In the genomic region with DNA sequence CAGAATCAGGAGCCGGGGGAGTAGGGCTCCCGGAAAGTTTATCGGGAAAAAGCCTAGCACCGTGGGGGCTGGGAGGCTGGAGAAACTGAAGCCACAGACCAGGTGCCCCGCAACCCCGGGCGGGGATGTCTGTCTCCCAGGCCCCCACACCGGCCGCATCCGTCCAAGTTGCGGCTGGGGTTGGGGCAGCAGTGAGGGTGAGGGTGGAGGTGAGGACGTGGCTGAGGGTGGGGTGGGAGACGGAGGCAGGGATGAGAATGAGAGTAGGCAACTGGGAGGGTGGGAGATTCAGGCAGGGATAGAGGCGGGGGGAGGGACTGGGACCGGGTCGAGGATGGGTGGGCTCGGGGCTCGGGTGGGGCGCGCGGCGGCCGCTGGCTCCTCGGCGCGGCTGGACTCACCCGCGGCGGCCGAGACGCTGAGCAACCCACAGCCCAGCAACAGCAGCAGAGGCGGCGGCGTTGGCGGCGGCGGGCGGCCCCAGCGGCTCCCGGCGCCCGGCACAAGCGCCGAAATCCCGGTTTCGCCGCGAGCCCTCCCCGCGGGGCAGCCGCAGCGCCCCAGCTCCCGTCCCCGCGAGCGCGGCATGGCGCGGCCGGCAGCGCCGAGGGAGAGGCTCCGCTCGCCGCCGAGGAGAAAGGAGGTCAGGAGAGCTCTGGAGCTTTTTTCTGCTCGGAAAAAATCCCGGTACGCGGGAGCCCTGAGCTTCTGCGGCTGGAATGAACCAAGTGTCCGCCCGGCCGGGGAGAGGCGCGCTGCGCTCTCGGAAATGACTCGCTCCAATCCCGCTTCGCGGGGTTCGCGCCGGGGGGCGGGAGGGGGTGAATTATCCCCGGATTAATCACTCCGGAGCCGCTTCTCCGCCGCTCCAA, we compare ENCODE assay signal across 8 cellular contexts. TPM values are rescaled to one million over a fixed set of nuclear protein-coding genes. Genes with fewer than 3 reads are reported as not detected.
DNase-seq lines count a peak whose midpoint lies in the region; ATAC-seq, FAIRE-seq and TF ChIP-seq lines count a peak whose summit lies in the region.

CSMD2 (minus strand) TSS at position 721 of the 872 bp plus-strand sequence; CDS start at position 588, 133 bp downstream.

- H3K36me3 Mint-ChIP-seq in activated naive CD4-positive, alpha-beta T cell treated with anti-CD3 and anti-CD28 coated beads, Interleukin-2, amount 10 ng/mL, durations not matched to agents 7 days and 5 days, result no peaks in the 10 kb centered on the region

- H3K27ac Mint-ChIP-seq in activated naive CD4-positive, alpha-beta T cell treated with anti-CD3 and anti-CD28 coated beads, Interleukin-2, amount 10 ng/mL, durations not matched to agents 7 days and 5 days, result no peak within 1 kb of the TSS

- WGBS in GM12878 (ENCODE audit: insufficient coverage, insufficient replicate concordance, low lambda C conversion rate, missing lambda C conversion rate), result 4% methylated on average over 44 of the region's 91 CpGs

- RAD21 ChIA-PET in GM12878 (lab: Charles Lee; ENCODE audit: unreplicated experiment), result no interaction called here

- H3K4me2 ChIP-seq in MM.1S (ENCODE audit: low read depth, low read length), result peak within 1 kb of the TSS; percentile 93; the same call in 1 of the 2 replicates
- H3K4me2 ChIP-seq in GM12878 (ENCODE audit: control insufficient read depth, insufficient read depth), result no peak within 1 kb of the TSS

- SMC1A ChIA-PET in GM12878 (lab: Charles Lee; ENCODE audit: uncharacterized antibody, unreplicated experiment), result no interaction called here

- TF ChIP-seq CTCF in MM.1S (IDR thresholded peaks at IDR 0.05; ENCODE audit: low read length) (no peak), GM12878 (IDR thresholded peaks at IDR 0.05 in 2 of 3, conservative IDR thresholded peaks at IDR 0.05 in 1 of 3; ENCODE audit: control insufficient read depth in 2 of 3, extremely low read depth in 1 of 3, insufficient read depth in 1 of 3, low read depth in 3 of 3, low read length in 3 of 3) (no peak), kidney (IDR thresholded peaks at IDR 0.05; ENCODE audit: borderline replicate concordance, extremely low read depth, insufficient read depth) (no peak)

- peak within 1 kb of the TSS; percentile 58; the same call in 1 of the 2 replicates for H3K4me3 ChIP-seq in MM.1S (ENCODE audit: low read length)
- no peak within 1 kb of the TSS for H3K4me3 ChIP-seq in GM12878
- H3K4me3 ChIP-seq in kidney (ENCODE audit: low read length in 2 of 2), result peak within 1 kb of the TSS in 1 of 2 donors; percentile 54

- H3K4me3 Mint-ChIP-seq in activated naive CD4-positive, alpha-beta T cell treated with anti-CD3 and anti-CD28 coated beads, Interleukin-2, amount 10 ng/mL, durations not matched to agents 7 days and 5 days, result no peak within 1 kb of the TSS

- POLR2A ChIA-PET in GM12878 (lab: Charles Lee), result no interaction called here

- no peaks in the 10 kb centered on the region for H3F3A ChIP-seq in MM.1S (ENCODE audit: insufficient read depth, low read length)

- H3K27ac ChIP-seq in MM.1S (ENCODE audit: low read length) (no peak within 1 kb of the TSS), GM12878 (ENCODE audit: control insufficient read depth, insufficient read depth) (no peak within 1 kb of the TSS), kidney (ENCODE audit: low read depth in 2 of 2, low read length in 2 of 2) (no peak within 1 kb of the TSS)

- no peak for TF ChIP-seq EP300 in GM12878 (IDR thresholded peaks at IDR 0.05; ENCODE audit: borderline replicate concordance in 1 of 2, control insufficient read depth in 1 of 2, low read depth in 2 of 2, low read length in 2 of 2)

- peaks cover 12% of the 10 kb centered on the region for H3K4me1 Mint-ChIP-seq in activated naive CD4-positive, alpha-beta T cell treated with anti-CD3 and anti-CD28 coated beads, Interleukin-2, amount 10 ng/mL, durations not matched to agents 7 days and 5 days

- no peak for TF ChIP-seq RAD21 in GM12878 (IDR thresholded peaks at IDR 0.05; ENCODE audit: insufficient read depth, low read depth, low read length)

- CTCF ChIA-PET in GM12878 (lab: Yijun Ruan, JAX), result interaction anchor here (1.3 to 1.9 kb wide), 2 partner anchors 152 to 532 kb away, joined by 3 to 17 read pairs; no protein-coding TSS in a partner anchor
- CTCF ChIA-PET in activated naive CD4-positive, alpha-beta T cell treated with anti-CD3 and anti-CD28 coated beads, Interleukin-2, amount 10 ng/mL, durations not matched to agents 7 days and 5 days (lab: Charles Lee), result no interaction called here

- intact Hi-C loops in GM12878 (cut with micrococcal nuclease; ENCODE audit: unreplicated experiment), result no loop called here
- intact Hi-C loops in kidney (cut with DNase I), result no loop called here

- DNase-seq in AG08396 (ENCODE audit: low spot score) (peak; percentile 78), MM.1S (no peak), GM12878 (ENCODE audit: low read depth, low spot score) (no peak), kidney (peak; percentile 74), superior temporal gyrus (ENCODE audit: extremely low spot score) (peak; percentile 84)
- DNase-seq in activated naive CD4-positive, alpha-beta T cell treated with anti-CD3 and anti-CD28 coated beads, Interleukin-2, amount 10 ng/mL, durations not matched to agents 7 days and 5 days, result no peak

- no peaks in the 10 kb centered on the region for H4K20me1 ChIP-seq in MM.1S (ENCODE audit: insufficient read depth, low read length)
- H4K20me1 ChIP-seq in GM12878 (ENCODE audit: control insufficient read depth, insufficient read depth), result no peaks in the 10 kb centered on the region

- H3K4me1 ChIP-seq in MM.1S (ENCODE audit: low read length) (no peaks in the 10 kb centered on the region), GM12878 (ENCODE audit: control insufficient read depth, insufficient read depth, low read length) (no peaks in the 10 kb centered on the region), kidney (ENCODE audit: control insufficient read depth in 1 of 2, insufficient read depth in 1 of 2, low read depth in 1 of 2, low read length in 2 of 2) (peaks cover 0 to 11% of the 10 kb centered on the region in 2 donors)

- no peaks in the 10 kb centered on the region for H3K9me3 Mint-ChIP-seq in activated naive CD4-positive, alpha-beta T cell treated with anti-CD3 and anti-CD28 coated beads, Interleukin-2, amount 10 ng/mL, durations not matched to agents 7 days and 5 days

- FAIRE-seq in GM12878 (lab: Jason Lieb, UNC) (no peak), kidney (lab: Jason Lieb, UNC) (no peak)

- H3K27me3 Mint-ChIP-seq in activated naive CD4-positive, alpha-beta T cell treated with anti-CD3 and anti-CD28 coated beads, Interleukin-2, amount 10 ng/mL, durations not matched to agents 7 days and 5 days, result peaks cover 91% of the 10 kb centered on the region

- ATAC-seq in GM12878, result no peak
- ATAC-seq in HG02610 (IDR thresholded peaks at IDR 0.05; ENCODE audit: unreplicated experiment), result no peak
- ATAC-seq in HG03135 (IDR thresholded peaks at IDR 0.05; ENCODE audit: unreplicated experiment), result no peak

- H3K9ac ChIP-seq in MM.1S (ENCODE audit: low read length), result no peak within 1 kb of the TSS
- no peak within 1 kb of the TSS for H3K9ac ChIP-seq in GM12878 (ENCODE audit: control insufficient read depth, insufficient read depth, low read length)
- no peak within 1 kb of the TSS for H3K9ac ChIP-seq in kidney (ENCODE audit: low read length in 2 of 2)

- no peak for TF ChIP-seq POLR2A in GM12878 (IDR thresholded peaks at IDR 0.05; ENCODE audit: low read depth, low read length)

- H3K27me3 ChIP-seq in MM.1S (replicated peaks; ENCODE audit: insufficient read depth, low read length) (peaks cover 63% of the 10 kb centered on the region), GM12878 (replicated peaks in 1 of 2; ENCODE audit: control insufficient read depth in 2 of 2, insufficient read depth in 2 of 2, low read length in 1 of 2) (peaks cover 4 to 25% of the 10 kb centered on the region in 2 experiments)

- in situ Hi-C loops in GM12878 (cut with MboI), result loop anchor here (10.0 kb wide), 1 partner anchor 530 kb away; no protein-coding TSS in a partner anchor

- BruUV-seq in GM12878 (replicated peaks; lab: Mats Ljungman, UMichigan), result no TSS peak

- no peaks in the 10 kb centered on the region for H3K79me2 ChIP-seq in MM.1S (ENCODE audit: low read length)
- H3K79me2 ChIP-seq in GM12878 (ENCODE audit: control insufficient read depth, insufficient read depth, low read length), result no peaks in the 10 kb centered on the region

- H3K9me3 ChIP-seq in MM.1S (replicated peaks; ENCODE audit: insufficient read depth, low read length), result no peaks in the 10 kb centered on the region
- no peaks in the 10 kb centered on the region for H3K9me3 ChIP-seq in GM12878 (replicated peaks; ENCODE audit: control insufficient read depth, insufficient read depth, low read length)
- H3K9me3 ChIP-seq in kidney (ENCODE audit: control insufficient read depth in 1 of 2, low read length in 2 of 2), result no peaks in the 10 kb centered on the region

- H3K36me3 ChIP-seq in MM.1S (replicated peaks; ENCODE audit: insufficient read depth, low read length) (no peaks in the 10 kb centered on the region), GM12878 (ENCODE audit: control insufficient read depth in 2 of 2, insufficient read depth in 2 of 2, low read length in 1 of 2) (no peaks in the 10 kb centered on the region), kidney (ENCODE audit: control insufficient read depth in 1 of 2, insufficient read depth in 2 of 2, low read length in 2 of 2) (no peaks in the 10 kb centered on the region)

- H3K9me2 ChIP-seq in MM.1S (replicated peaks; ENCODE audit: insufficient read depth, low read length), result no peaks in the 10 kb centered on the region

- H2AFZ ChIP-seq in MM.1S (ENCODE audit: low read length) (no peak within 1 kb of the TSS), GM12878 (ENCODE audit: control insufficient read depth, low read depth, low read length) (no peak within 1 kb of the TSS)

TF ChIP-seq in GM12878, 131 proteins besides CTCF, POLR2A, EP300 and RAD21 (continues in another document):
- TF ChIP-seq POLR2AphosphoS2 (IDR thresholded peaks at IDR 0.05; ENCODE audit: low read depth, low read length), result no peak

RNA-seq across cellular contexts. Expression of gene CSMD2, which starts in this region (rescaled TPM):
- not detected in 2 replicates for total RNA-seq in GM12878 (2013; cell fraction: nucleolus; rRNA removed)
- total RNA-seq in GM12878 (2014; rRNA removed) (not detected in 2 replicates), GM12878 (2014; rRNA removed; fragmentation: Illumina TruSeq; extraction: Trizol) (not detected in 2 replicates), GM12878 (2021) (not detected in 2 replicates), kidney (0.47 TPM)
- polyA plus RNA-seq in GM12878 (2011; ENCODE audit: low read depth), result not detected
- polyA plus RNA-seq in GM12878 (2011; rRNA removed) (under 0.01 and 0.16 TPM in 2 replicates), GM12878 (2014; fragmentation: Illumina TruSeq; extraction: Trizol) (not detected in 2 replicates), GM12878 (2014; fragmentation: Nextera tagmentation; extraction: Ambion mirVana) (not detected), GM12878 (2014; rRNA removed) (not detected in 2 replicates), GM12878 (2016; fragmentation: Nextera tagmentation; extraction: Ambion mirVana) (not detected), kidney (ENCODE audit: insufficient read depth, low read depth, low replicate concordance) (not detected)
- polyA plus RNA-seq in GM12878 (2011; cell fraction: cytosol; rRNA removed), result 0.08 and 0.09 TPM in 2 replicates
- polyA plus RNA-seq in GM12878 (2011; cell fraction: nucleus; rRNA removed), result 0.06 and 0.07 TPM in 2 replicates
- not detected in 2 replicates for polyA plus RNA-seq in GM12878 (2012)
- polyA minus RNA-seq in GM12878 (2011; rRNA and poly(A)+ RNA removed), result under 0.01 TPM in 1 of 2 replicates, not detected in the other
- not detected in 2 replicates for polyA minus RNA-seq in GM12878 (2011; cell fraction: cytosol; rRNA and poly(A)+ RNA removed)
- polyA minus RNA-seq in GM12878 (2011; cell fraction: nucleus; rRNA and poly(A)+ RNA removed), result 0.12 TPM in 1 of 2 replicates, not detected in the other

Comparison
In these comparisons a context has a peak if more than half of its experiments do, and no peak if none do; other contexts are left out.
1. Peak in DNase-seq in kidney; RNA of the gene not detected or under 1 TPM.
2. DNase-seq: peak in AG08396 (single experiment) and superior temporal gyrus (single experiment); none in MM.1S (single experiment), GM12878 (single experiment) and activated naive CD4-positive, alpha-beta T cell treated with anti-CD3 and anti-CD28 coated beads, Interleukin-2, amount 10 ng/mL, durations not matched to agents 7 days and 5 days (single experiment).